1 cellular context compared by ENCODE assay signal in the genomic region with DNA sequence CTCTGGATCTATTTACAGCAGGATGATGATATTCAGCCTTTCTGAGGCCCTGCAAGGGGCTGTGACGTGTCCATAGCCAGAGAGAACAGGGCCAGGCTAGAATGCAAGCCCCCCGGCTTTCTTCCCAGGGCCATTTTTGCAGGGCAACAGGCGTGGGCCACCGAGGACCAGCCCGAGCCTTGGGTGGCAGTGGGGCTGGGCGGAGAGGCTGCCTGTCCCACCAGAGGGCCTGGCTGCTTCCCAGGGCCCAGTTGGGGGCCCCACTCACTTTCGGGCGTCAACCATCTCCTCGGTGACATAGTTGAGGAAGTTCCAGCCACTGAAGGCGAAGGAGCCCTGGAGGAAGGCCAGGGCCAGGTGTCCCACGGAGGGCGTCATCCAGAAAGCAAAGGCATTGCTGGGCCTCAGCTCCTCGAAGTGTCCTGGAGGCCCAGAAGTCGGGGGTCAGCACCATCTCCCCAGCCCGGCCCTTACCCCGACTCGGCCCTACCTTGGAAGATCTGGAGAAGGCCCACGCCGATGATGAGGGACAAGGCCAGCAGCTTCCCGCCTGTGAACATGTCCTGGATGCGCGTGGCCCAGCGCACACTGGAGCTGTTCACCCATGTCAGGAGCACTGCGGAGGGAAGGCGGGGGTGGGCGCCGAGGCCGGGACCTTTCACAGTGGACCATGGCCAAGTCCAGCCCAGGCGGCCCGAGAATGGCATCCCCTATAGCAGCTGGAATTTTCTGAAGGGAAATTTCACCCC.
TF ChIP-seq lines count a peak whose summit lies in the region.

No MANE protein-coding gene starts in this region.

TF ChIP-seq in HepG2, 621 proteins besides CTCF, POLR2A, EP300 and RAD21:
- TF ChIP-seq AGO2 (optimal IDR thresholded peaks at IDR 0.05; ENCODE audit: low read depth, low read length) (peak; percentile 33), ZNF776 (CRISPR knock-in tag; IDR thresholded peaks at IDR 0.05) (no peak), ZBTB38 (CRISPR knock-in tag; IDR thresholded peaks at IDR 0.05) (0 out of 2 replicates have a peak, but pooled peaks have one; percentile 24)
- TF ChIP-seq, protein P1, sequence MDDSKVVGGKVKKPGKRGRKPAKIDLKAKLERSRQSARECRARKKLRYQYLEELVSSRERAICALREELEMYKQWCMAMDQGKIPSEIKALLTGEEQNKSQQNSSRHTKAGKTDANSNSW (CRISPR knock-in tag; IDR thresholded peaks at IDR 0.05; ENCODE audit: borderline replicate concordance): no peak
TF ChIP-seq in HepG2: peak in this region for 2.
